15 cellular contexts compared by ENCODE assay signal in the genomic region with DNA sequence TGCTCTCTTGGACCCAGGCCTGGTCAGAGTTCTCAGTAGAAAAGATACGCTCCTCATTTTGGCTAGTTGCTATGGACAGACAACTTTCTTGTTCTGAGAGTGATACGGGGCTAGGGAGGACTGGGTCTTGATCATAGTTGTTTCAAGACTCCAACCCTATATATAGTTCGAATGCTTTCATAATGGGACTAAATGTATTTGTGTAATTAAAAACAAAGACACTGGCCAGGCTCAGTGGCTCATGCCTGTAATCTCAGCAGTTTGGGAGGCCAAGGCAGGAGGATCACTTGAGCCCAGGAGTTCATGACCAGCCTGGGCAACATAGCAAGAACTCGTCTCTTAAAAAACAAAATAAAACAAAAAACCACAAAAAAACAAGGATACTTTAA. TPM values are rescaled to one million over a fixed set of nuclear protein-coding genes. Genes with fewer than 3 reads are reported as not detected.
A peak's percentile ranks its signal among the peaks of the same experiment; 100 is the strongest.
DNase-seq lines count a peak whose midpoint lies in the region; ATAC-seq, FAIRE-seq and TF ChIP-seq lines count a peak whose summit lies in the region.
"Had no signal": no experiment of that assay in that cellular context is flagged by ENCODE, and none has a peak within 500 bp of the region (broad histone marks: within the 10 kb centered on the region; RNA-seq: fewer than 3 reads in every experiment).

No MANE protein-coding gene starts in this region.

- ATAC-seq in Right ventricle myocardium superior (ENCODE audit: poor library complexity), result no peak
- no peak for ATAC-seq in T-cell (replicated peaks in 1 of 4)
- ATAC-seq in upper lobe of left lung (ENCODE audit: low FRiP score in 2 of 2), result no peak
- ATAC-seq: WTC11 had no signal

- H3K27me3 Mint-ChIP-seq in T-cell, result no peaks in the 10 kb centered on the region
- H3K27me3 Mint-ChIP-seq: progenitor cell of endocrine pancreas had no signal

- no peak for DNase-seq in left ventricle myocardium inferior
- no peak for DNase-seq in Right ventricle myocardium superior
- no peak for DNase-seq in T-cell
- DNase-seq in effector memory CD4-positive, alpha-beta T cell, result no peak
- DNase-seq in thyroid gland, result no peak
- DNase-seq in upper lobe of left lung, result no peak
- DNase-seq in GM19239 (ENCODE audit: insufficient read length, low spot score), result no peak
- DNase-seq in ecto neural progenitor cell (ENCODE audit: low spot score), result no peak
- DNase-seq: DMS79, left colon, NCI-H526 treated with DMSO at 0.1 percent for 48 hours had no signal

- H3K4me3 ChIP-seq in left ventricle myocardium inferior (no peak overlapping the region), thyroid gland (replicated peaks in 1 of 3) (no peak overlapping the region), upper lobe of left lung (no peak overlapping the region)
- H3K4me3 ChIP-seq in effector memory CD4-positive, alpha-beta T cell (ENCODE audit: insufficient read depth, low read depth, low read length, poor library complexity, severe bottlenecking), result peak overlapping the region; percentile 13

- 70 to 80% methylated on average over 4 of the region's 4 CpGs for WGBS in thyroid gland, 2 donors
- WGBS in upper lobe of left lung, 2 donors, result 79 to 97% methylated on average over 4 of the region's 4 CpGs

- TF ChIP-seq CTCF in left ventricle myocardium inferior (IDR thresholded peaks at IDR 0.05; ENCODE audit: borderline replicate concordance), result no peak
- no peak for TF ChIP-seq CTCF in thyroid gland (IDR thresholded peaks at IDR 0.05)
- no peak for TF ChIP-seq CTCF in upper lobe of left lung (IDR thresholded peaks at IDR 0.05)

- H3K4me3 Mint-ChIP-seq in T-cell, result peak overlapping the region; percentile 2 to 69 (median 62)
- H3K4me3 Mint-ChIP-seq: WTC11 had no signal

- peaks cover 35% of the 10 kb centered on the region for H3K36me3 Mint-ChIP-seq in T-cell

- H3K9me3 ChIP-seq in left ventricle myocardium inferior (replicated peaks), result no peaks in the 10 kb centered on the region
- H3K9me3 ChIP-seq in effector memory CD4-positive, alpha-beta T cell (ENCODE audit: control insufficient read depth, low read length), result no peaks in the 10 kb centered on the region
- no peaks in the 10 kb centered on the region for H3K9me3 ChIP-seq in thyroid gland
- no peaks in the 10 kb centered on the region for H3K9me3 ChIP-seq in upper lobe of left lung

- peaks cover 97% of the 10 kb centered on the region for H3K4me1 ChIP-seq in left ventricle myocardium inferior
- peaks cover 74% of the 10 kb centered on the region for H3K4me1 ChIP-seq in effector memory CD4-positive, alpha-beta T cell (ENCODE audit: control insufficient read depth, insufficient read depth, low read length, poor library complexity, severe bottlenecking)
- H3K4me1 ChIP-seq in thyroid gland, result peaks cover 11 to 69% of the 10 kb centered on the region in 2 donors
- peaks cover 17 to 55% (median 45%) of the 10 kb centered on the region in 4 donors for H3K4me1 ChIP-seq in upper lobe of left lung

- no peak for TF ChIP-seq EP300 in upper lobe of left lung (IDR thresholded peaks at IDR 0.05)

- peaks cover 19% of the 10 kb centered on the region for H3K36me3 ChIP-seq in left ventricle myocardium inferior
- H3K36me3 ChIP-seq in effector memory CD4-positive, alpha-beta T cell (ENCODE audit: control insufficient read depth, insufficient read depth, low read length), result no peaks in the 10 kb centered on the region
- H3K36me3 ChIP-seq in thyroid gland, result peaks cover 0 to 9% of the 10 kb centered on the region in 2 donors
- H3K36me3 ChIP-seq in upper lobe of left lung, result peaks cover 0 to 23% (median 7%) of the 10 kb centered on the region in 4 donors

- peaks cover 76 to 78% (median 76%) of the 10 kb centered on the region in 3 donors for H3K4me1 Mint-ChIP-seq in T-cell
- H3K4me1 Mint-ChIP-seq: WTC11 had no signal

- no peak for FAIRE-seq in GM19239 (lab: Jason Lieb, UNC)
- FAIRE-seq: urothelium cell line had no signal

- H3K27me3 ChIP-seq in left ventricle myocardium inferior (ENCODE audit: low read depth) (no peaks in the 10 kb centered on the region), thyroid gland (no peaks in the 10 kb centered on the region), upper lobe of left lung (no peaks in the 10 kb centered on the region)
- H3K27me3 ChIP-seq in effector memory CD4-positive, alpha-beta T cell (replicated peaks; ENCODE audit: control insufficient read depth, insufficient read depth, low read length, poor library complexity, severe bottlenecking), result no peaks in the 10 kb centered on the region

- CTCF ChIA-PET in T-cell (lab: Charles Lee), result interaction anchor here in 1 of 2 donors (0.9 to 1.2 kb wide), 2 partner anchors 21 to 37 kb away, joined by 3 to 4 read pairs; partner anchors contain the start of gene PLA2G15

- no peaks in the 10 kb centered on the region for H3K9me3 Mint-ChIP-seq in T-cell
- H3K9me3 Mint-ChIP-seq: WTC11 had no signal

- intact Hi-C loops in left ventricle myocardium inferior (cut with micrococcal nuclease) (no loop called here), Right ventricle myocardium superior (cut with DNase I) (no loop called here), thyroid gland (cut with DNase I) (no loop called here)

- H3K27ac ChIP-seq in left ventricle myocardium inferior (replicated peaks), result peak overlapping the region; percentile 87
- H3K27ac ChIP-seq in effector memory CD4-positive, alpha-beta T cell (ENCODE audit: insufficient read depth, low read length, poor library complexity, severe bottlenecking), result peak overlapping the region; percentile 49
- peak overlapping the region in 2 of 3 donors; percentile 51 to 68 for H3K27ac ChIP-seq in thyroid gland
- H3K27ac ChIP-seq in upper lobe of left lung, result no peak overlapping the region

- POLR2A ChIA-PET in T-cell (lab: Charles Lee), result no interaction called here

- TF ChIP-seq POLR2A in thyroid gland (IDR thresholded peaks at IDR 0.05), result no peak
- no peak for TF ChIP-seq POLR2A in upper lobe of left lung (IDR thresholded peaks at IDR 0.05)

- H3K27ac Mint-ChIP-seq in T-cell, result peak overlapping the region; percentile 94
- H3K27ac Mint-ChIP-seq: WTC11 had no signal

RNA-seq across cellular contexts. Expression of gene SLC7A6, which starts 17.7 kb away (rescaled TPM):
- total RNA-seq in left ventricle myocardium inferior (44.2 TPM), Right ventricle myocardium superior (38.7 TPM), T-cell (100 to 1,000 TPM; 146 to 216 (median 185) TPM), thyroid gland (100 to 1,000 TPM in 1 of 4 donors, 10 to 100 TPM in 3; 73.1 to 116 (median 85.7) TPM), upper lobe of left lung (100 to 1,000 TPM in 1 of 6 donors, 10 to 100 TPM in 5; 44.9 to 109 (median 49.5) TPM)

RNA-seq across cellular contexts. Expression of gene SLC7A6OS, which starts 28.7 kb away (rescaled TPM):
- total RNA-seq in left ventricle myocardium inferior (13.6 TPM), Right ventricle myocardium superior (11.2 TPM), T-cell (10 to 100 TPM; 42.5 to 50.3 (median 43.9) TPM), thyroid gland (10 to 100 TPM; 13.4 to 25.8 (median 18.7) TPM), upper lobe of left lung (10 to 100 TPM in 5 of 6 donors, 1 to 10 TPM in 1; 9.9 to 35.6 (median 18.5) TPM)

RNA-seq across cellular contexts. Expression of gene PRMT7, which starts 28.8 kb away (rescaled TPM):
- total RNA-seq in left ventricle myocardium inferior (25.6 TPM), Right ventricle myocardium superior (28.1 TPM), T-cell (10 to 100 TPM; 80.1 to 92.4 (median 87.2) TPM), thyroid gland (10 to 100 TPM; 41.7 to 57.0 (median 46.9) TPM), upper lobe of left lung (100 to 1,000 TPM in 1 of 6 donors, 10 to 100 TPM in 5; 26.9 to 166 (median 38.8) TPM)

RNA-seq across cellular contexts. Expression of gene PLA2G15, which starts 36.9 kb away (rescaled TPM):
- total RNA-seq in left ventricle myocardium inferior (35.5 TPM), Right ventricle myocardium superior (38.1 TPM), T-cell (10 to 100 TPM in 4 of 5 donors, 1 to 10 TPM in 1; 8.7 to 16.4 (median 10.9) TPM), thyroid gland (10 to 100 TPM; 20.8 to 40.3 (median 38.4) TPM), upper lobe of left lung (10 to 100 TPM; 25.6 to 84.8 (median 57.5) TPM)

RNA-seq across cellular contexts. Expression of gene ESRP2, which starts 46.1 kb away (rescaled TPM):
- 0.14 TPM for total RNA-seq in left ventricle myocardium inferior
- 0.73 TPM for total RNA-seq in Right ventricle myocardium superior
- under 1 TPM in 3 of 5 donors, not detected in 2; 0.47 to 0.79 (median 0.62) TPM for total RNA-seq in T-cell
- 10 to 100 TPM; 42.9 to 86.9 (median 50.5) TPM for total RNA-seq in thyroid gland
- total RNA-seq in upper lobe of left lung, result 100 to 1,000 TPM in 1 of 6 donors, 10 to 100 TPM in 5; 54.2 to 102 (median 64.4) TPM
- total RNA-seq: H4 had no signal

Comparison
In these comparisons a context has a peak if more than half of its experiments do, and no peak if none do; other contexts are left out.
1. H3K27ac ChIP-seq: peak in left ventricle myocardium inferior (single experiment), effector memory CD4-positive, alpha-beta T cell (single experiment) and thyroid gland (2 of 3); none in upper lobe of left lung (0 of 4).